10 cellular contexts compared by ENCODE assay signal in the genomic region with DNA sequence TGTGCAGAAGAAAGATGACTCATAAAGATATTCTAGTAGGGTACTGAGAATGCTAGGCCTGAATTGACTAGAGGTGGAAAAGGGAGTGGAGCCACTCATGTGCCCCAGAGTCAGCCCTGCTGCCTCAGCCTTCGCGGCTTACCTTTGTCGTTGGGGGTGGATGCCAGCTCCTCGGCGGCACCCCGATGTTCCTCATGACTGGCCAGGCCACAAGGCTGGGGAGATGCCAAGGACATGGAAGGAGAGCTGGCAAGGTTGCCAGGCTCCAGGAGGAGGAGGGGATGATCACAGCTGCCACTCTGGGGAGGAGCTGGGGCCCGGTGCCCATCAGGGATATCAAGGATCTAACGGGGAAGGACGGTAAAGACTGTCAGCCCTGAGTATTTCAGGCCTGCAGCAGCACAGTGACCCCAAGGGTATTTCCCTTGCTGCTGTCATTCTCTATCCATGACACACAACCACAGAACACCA. TPM values are rescaled to one million over a fixed set of nuclear protein-coding genes. Genes with fewer than 3 reads are reported as not detected.
DNase-seq lines count a peak whose midpoint lies in the region; ATAC-seq and TF ChIP-seq lines count a peak whose summit lies in the region.
"Had no signal": no experiment of that assay in that cellular context is flagged by ENCODE, and none has a peak within 500 bp of the region (broad histone marks: within the 10 kb centered on the region; RNA-seq: fewer than 3 reads in every experiment).

No MANE protein-coding gene starts in this region.

- WGBS in suprapubic skin = 54% methylated on average over 9 of the region's 9 CpGs

- H3K36me3 Mint-ChIP-seq in activated naive CD4-positive, alpha-beta T cell treated with anti-CD3 and anti-CD28 coated beads, Interleukin-2, amount 50 U/mL, for 72 hours = peaks cover 0 to 45% of the 10 kb centered on the region in 2 donors

- peaks cover 51% of the 10 kb centered on the region for H3K4me1 Mint-ChIP-seq in stimulated activated naive CD8-positive, alpha-beta T cell treated with anti-CD3 and anti-CD28 coated beads, Interleukin-15, amount 100 ng/mL, for 72 hours

- H3K27me3 Mint-ChIP-seq in stimulated activated naive CD8-positive, alpha-beta T cell treated with anti-CD3 and anti-CD28 coated beads, Interleukin-15, amount 100 ng/mL, for 72 hours = no peaks in the 10 kb centered on the region

- H3K36me3 ChIP-seq in right atrium auricular region (peaks cover 23% of the 10 kb centered on the region), suprapubic skin (peaks cover 70% of the 10 kb centered on the region)

- H3K4me3 Mint-ChIP-seq in stimulated activated naive CD8-positive, alpha-beta T cell treated with anti-CD3 and anti-CD28 coated beads, Interleukin-15, amount 100 ng/mL, for 72 hours = peak overlapping the region; percentile 58 to 78

- TF ChIP-seq POLR2A in suprapubic skin (IDR thresholded peaks at IDR 0.05) = no peak

- TF ChIP-seq CTCF in right atrium auricular region (IDR thresholded peaks at IDR 0.05) = no peak
- TF ChIP-seq CTCF in suprapubic skin (IDR thresholded peaks at IDR 0.05) = no peak

- H3K9me3 Mint-ChIP-seq in activated naive CD4-positive, alpha-beta T cell treated with anti-CD3 and anti-CD28 coated beads, Interleukin-2, amount 50 U/mL, for 72 hours = no peaks in the 10 kb centered on the region
- H3K9me3 Mint-ChIP-seq in stimulated activated naive CD8-positive, alpha-beta T cell treated with anti-CD3 and anti-CD28 coated beads, Interleukin-15, amount 100 ng/mL, for 72 hours = no peaks in the 10 kb centered on the region

- H3K27ac Mint-ChIP-seq in activated naive CD4-positive, alpha-beta T cell treated with anti-CD3 and anti-CD28 coated beads, Interleukin-2, amount 50 U/mL, for 72 hours = peak overlapping the region; percentile 93 to 97
- H3K27ac Mint-ChIP-seq in stimulated activated naive CD8-positive, alpha-beta T cell treated with anti-CD3 and anti-CD28 coated beads, Interleukin-15, amount 100 ng/mL, for 72 hours = peak overlapping the region; percentile 94 to 97

- H3K4me3 ChIP-seq in right atrium auricular region (no peak overlapping the region), suprapubic skin (no peak overlapping the region)
- H3K4me3 ChIP-seq: dorsolateral prefrontal cortex, upper lobe of left lung had no signal

- H3K9me3 ChIP-seq in right atrium auricular region (no peaks in the 10 kb centered on the region), suprapubic skin (no peaks in the 10 kb centered on the region)
- H3K9me3 ChIP-seq: upper lobe of left lung had no signal

- intact Hi-C loops in Right ventricle myocardium inferior (cut with DNase I) = no loop called here
- intact Hi-C loops in cardiac septum (cut with DNase I) = no loop called here

- ATAC-seq in Right ventricle myocardium inferior (peak; percentile 26), HG03565 (IDR thresholded peaks at IDR 0.05; ENCODE audit: unreplicated experiment) (no peak)
- ATAC-seq in activated naive CD4-positive, alpha-beta T cell treated with anti-CD3 and anti-CD28 coated beads, Interleukin-2, amount 50 U/mL, for 72 hours = peak; percentile 63 to 80
- ATAC-seq in stimulated activated naive CD8-positive, alpha-beta T cell treated with anti-CD3 and anti-CD28 coated beads, Interleukin-15, amount 100 ng/mL, for 72 hours = peak; percentile 86

- H3K27ac ChIP-seq in right atrium auricular region (peak overlapping the region; percentile 34 to 65), suprapubic skin (no peak overlapping the region)

- H3K27me3 ChIP-seq in right atrium auricular region (no peaks in the 10 kb centered on the region), suprapubic skin (no peaks in the 10 kb centered on the region)
- H3K27me3 ChIP-seq: dorsolateral prefrontal cortex, upper lobe of left lung had no signal

- no peak for DNase-seq in Right ventricle myocardium inferior (ENCODE audit: missing footprints)
- no peak for DNase-seq in cardiac septum (ENCODE audit: low spot score)
- peak in 1 of 2 donors; percentile 61 for DNase-seq in activated naive CD4-positive, alpha-beta T cell treated with anti-CD3 and anti-CD28 coated beads, Interleukin-2, amount 50 U/mL, for 72 hours (ENCODE audit: low spot score in 2 of 2)
- no peak for DNase-seq in right atrium auricular region (ENCODE audit: low spot score)
- peak; percentile 18 to 59 for DNase-seq in stimulated activated naive CD8-positive, alpha-beta T cell treated with anti-CD3 and anti-CD28 coated beads, Interleukin-15, amount 100 ng/mL, for 72 hours
- no peak for DNase-seq in kidney glomerular epithelial cell (lab: John Stamatoyannopoulos, UW)
- no peak for DNase-seq in suprapubic skin (ENCODE audit: low spot score in 2 of 2)

- no peak for TF ChIP-seq EP300 in suprapubic skin (IDR thresholded peaks at IDR 0.05)

- H3K4me1 ChIP-seq in right atrium auricular region = peaks cover 0 to 42% of the 10 kb centered on the region in 2 donors
- no peaks in the 10 kb centered on the region for H3K4me1 ChIP-seq in suprapubic skin
- H3K4me1 ChIP-seq: upper lobe of left lung had no signal

RNA-seq across cellular contexts. Expression of a gene that starts 9.6 kb away (rescaled TPM):
- total RNA-seq in Right ventricle myocardium inferior = 59.3 TPM
- total RNA-seq in cardiac septum = 73.8 TPM
- 10 to 100 TPM; 36.2 to 44.1 TPM for total RNA-seq in activated naive CD4-positive, alpha-beta T cell treated with anti-CD3 and anti-CD28 coated beads, Interleukin-2, amount 50 U/mL, for 72 hours
- 10 to 100 TPM; 54.1 to 83.6 TPM for total RNA-seq in right atrium auricular region
- total RNA-seq in suprapubic skin = 10 to 100 TPM; 28.8 to 42.9 (median 37.6) TPM

RNA-seq across cellular contexts. Expression of a gene that starts 39.5 kb away (rescaled TPM):
- total RNA-seq in Right ventricle myocardium inferior (73.1 TPM), cardiac septum (68.3 TPM), right atrium auricular region (10 to 100 TPM; 40.9 to 71.8 TPM), suprapubic skin (10 to 100 TPM; 26.1 to 59.3 (median 41.7) TPM)
- total RNA-seq in activated naive CD4-positive, alpha-beta T cell treated with anti-CD3 and anti-CD28 coated beads, Interleukin-2, amount 50 U/mL, for 72 hours = 10 to 100 TPM; 66.9 to 70.3 TPM

RNA-seq across cellular contexts. Expression of a gene that starts 46.5 kb away (rescaled TPM):
- 10.3 TPM for total RNA-seq in Right ventricle myocardium inferior
- 5.8 TPM for total RNA-seq in cardiac septum
- 10 to 100 TPM; 13.3 to 25.0 TPM for total RNA-seq in activated naive CD4-positive, alpha-beta T cell treated with anti-CD3 and anti-CD28 coated beads, Interleukin-2, amount 50 U/mL, for 72 hours
- 10 to 100 TPM; 15.1 to 15.5 TPM for total RNA-seq in right atrium auricular region
- 10 to 100 TPM; 24.2 to 47.3 (median 28.7) TPM for total RNA-seq in suprapubic skin

Comparison
In these comparisons a context has a peak if more than half of its experiments do, and no peak if none do; other contexts are left out.
1. DNase-seq: peak in stimulated activated naive CD8-positive, alpha-beta T cell treated with anti-CD3 and anti-CD28 coated beads, Interleukin-15, amount 100 ng/mL, for 72 hours (2 of 2); none in Right ventricle myocardium inferior (single experiment), cardiac septum (single experiment), right atrium auricular region (single experiment), kidney glomerular epithelial cell (single experiment) and suprapubic skin (0 of 2).